In the genomic region with DNA sequence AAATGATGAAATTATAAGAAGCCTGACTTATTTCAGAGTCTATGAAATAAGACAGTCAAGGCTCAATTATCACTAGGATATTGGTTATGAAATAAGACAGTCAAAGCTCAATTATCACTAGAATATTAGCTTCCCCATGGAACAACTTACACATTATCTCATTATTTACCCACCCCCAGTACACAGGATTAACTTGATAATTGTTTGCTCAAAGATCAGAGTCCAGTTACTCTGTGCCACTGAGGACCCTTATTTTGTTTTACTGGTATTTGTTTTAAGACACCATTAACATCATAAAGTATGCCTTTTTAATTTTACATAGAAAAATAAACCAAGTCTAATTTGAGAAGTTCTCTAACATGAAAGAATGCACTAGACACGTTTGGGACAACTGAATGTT, we compare ENCODE assay signal across 23 cellular contexts.
A peak's percentile ranks its signal among the peaks of the same experiment; 100 is the strongest.
DNase-seq lines count a peak whose midpoint lies in the region; ATAC-seq, FAIRE-seq and TF ChIP-seq lines count a peak whose summit lies in the region.
"Had no signal": no experiment of that assay in that cellular context is flagged by ENCODE, and none has a peak within 500 bp of the region (broad histone marks: within the 10 kb centered on the region; RNA-seq: fewer than 3 reads in every experiment).

No MANE protein-coding gene starts in this region.

- WGBS in A549 (ENCODE audit: missing lambda C conversion rate), result 0% methylated on average over 1 of the region's 1 CpG
- WGBS in smooth muscle cell (ENCODE audit: low lambda C conversion rate), result 67% methylated on average over 1 of the region's 1 CpG

- H4K20me1 ChIP-seq in SU-DHL-6 (ENCODE audit: low read depth, low read length) (no peaks in the 10 kb centered on the region), smooth muscle cell (ENCODE audit: low read depth) (no peaks in the 10 kb centered on the region)
- H4K20me1 ChIP-seq: BLaER1 treated with 17β-estradiol and CSF1 and Interleukin-3, amounts not matched to agents 10 nM and 100 nM had no signal

- FAIRE-seq in A549 (lab: Jason Lieb, UNC), result peak; percentile 7
- FAIRE-seq: D721Med, G401.6, GM12892, H54 had no signal

- POLR2A ChIA-PET in A549 (lab: Yijun Ruan, JAX), result no interaction called here

- no peak overlapping the region for H3K4me2 ChIP-seq in A549
- no peak overlapping the region for H3K4me2 ChIP-seq in SU-DHL-6 (ENCODE audit: low read depth, low read length, poor library complexity, severe bottlenecking)
- H3K4me2 ChIP-seq in smooth muscle cell, result no peak overlapping the region
- H3K4me2 ChIP-seq: BLaER1 treated with 17β-estradiol and CSF1 and Interleukin-3, amounts not matched to agents 10 nM and 100 nM had no signal

- no peak for DNase-seq in A549 (ENCODE audit: low read depth in 1 of 2, low spot score in 1 of 2)
- peak; percentile 22 for DNase-seq in HuH-7.5 (ENCODE audit: low spot score)
- DNase-seq in upper lobe of right lung, result no peak
- DNase-seq in T1000 (lab: John Stamatoyannopoulos, UW), result no peak
- no peak for DNase-seq in smooth muscle cell (lab: John Stamatoyannopoulos, UW; ENCODE audit: unreplicated experiment)
- DNase-seq: ACHN; AML-193; BE2C; CD4-positive, alpha-beta T cell; CD8-positive, alpha-beta memory T cell; DMS 273 treated with DMSO at 0.1 percent for 48 hours; DND-41; GOT3; HFFc6 had no signal

- H3K27ac ChIP-seq in 22Rv1 (peak overlapping the region; percentile 50), A549 (no peak overlapping the region), SU-DHL-6 (ENCODE audit: low read depth, low read length) (no peak overlapping the region), upper lobe of right lung (no peak overlapping the region), smooth muscle cell (ENCODE audit: low read depth) (no peak overlapping the region)
- H3K27ac ChIP-seq: BLaER1 treated with 17β-estradiol and CSF1 and Interleukin-3, amounts not matched to agents 10 nM and 100 nM had no signal

- no peaks in the 10 kb centered on the region for H3K9me3 ChIP-seq in A549
- H3K9me3 ChIP-seq in SU-DHL-6 (ENCODE audit: insufficient read depth, low read length), result no peaks in the 10 kb centered on the region
- H3K9me3 ChIP-seq in upper lobe of right lung, result no peaks in the 10 kb centered on the region
- no peaks in the 10 kb centered on the region for H3K9me3 ChIP-seq in smooth muscle cell (replicated peaks; ENCODE audit: low read depth)
- H3K9me3 ChIP-seq: BE2C; BLaER1 treated with 17β-estradiol and CSF1 and Interleukin-3, amounts not matched to agents 10 nM and 100 nM; HAP-1 had no signal

- intact Hi-C loops in upper lobe of right lung (cut with DNase I), result no loop called here

- peak overlapping the region; percentile 53 for H2AFZ ChIP-seq in SU-DHL-6 (ENCODE audit: low read depth, low read length, severe bottlenecking)
- no peak overlapping the region for H2AFZ ChIP-seq in smooth muscle cell (ENCODE audit: low read depth)

- TF ChIP-seq CTCF in 22Rv1 (IDR thresholded peaks at IDR 0.05) (no peak), A549 (IDR thresholded peaks at IDR 0.05) (no peak), SU-DHL-6 (IDR thresholded peaks at IDR 0.05; ENCODE audit: insufficient read depth, low read length, poor library complexity, severe bottlenecking) (no peak), upper lobe of right lung (IDR thresholded peaks at IDR 0.05) (no peak), smooth muscle cell (IDR thresholded peaks at IDR 0.05; ENCODE audit: borderline replicate concordance, insufficient read depth, poor library complexity, severe bottlenecking) (no peak)

- H3K4me3 ChIP-seq in A549 (no peak overlapping the region), SU-DHL-6 (ENCODE audit: insufficient read depth, low read length, poor library complexity, severe bottlenecking) (no peak overlapping the region), upper lobe of right lung (no peak overlapping the region), smooth muscle cell (no peak overlapping the region)
- H3K4me3 ChIP-seq: BLaER1 treated with 17β-estradiol and CSF1 and Interleukin-3, amounts not matched to agents 10 nM and 100 nM; HAP-1 had no signal

- no peak for TF ChIP-seq EP300 in A549 (IDR thresholded peaks at IDR 0.05)

- H3F3A ChIP-seq in SU-DHL-6 (ENCODE audit: insufficient read depth) (no peaks in the 10 kb centered on the region), smooth muscle cell (ENCODE audit: low read depth) (no peaks in the 10 kb centered on the region)

- H3K4me1 ChIP-seq in A549 (no peaks in the 10 kb centered on the region), upper lobe of right lung (no peaks in the 10 kb centered on the region), smooth muscle cell (ENCODE audit: low read depth) (no peaks in the 10 kb centered on the region)
- H3K4me1 ChIP-seq: BE2C, HAP-1 had no signal

- CTCF ChIA-PET in A549 (lab: Yijun Ruan, JAX), result no interaction called here

- no peaks in the 10 kb centered on the region for H3K79me2 ChIP-seq in SU-DHL-6 (ENCODE audit: insufficient read depth, low read length)
- H3K79me2 ChIP-seq in smooth muscle cell (ENCODE audit: low read depth), result no peaks in the 10 kb centered on the region

- TF ChIP-seq RAD21 in A549 (conservative IDR thresholded peaks at IDR 0.05 in 1 of 2, IDR thresholded peaks at IDR 0.05 in 1 of 2), result no peak

- H3K27me3 ChIP-seq in SU-DHL-6 (ENCODE audit: low read length) (no peaks in the 10 kb centered on the region), upper lobe of right lung (no peaks in the 10 kb centered on the region), smooth muscle cell (ENCODE audit: low read depth) (no peaks in the 10 kb centered on the region)
- H3K27me3 ChIP-seq: BE2C; BLaER1 treated with 17β-estradiol and CSF1 and Interleukin-3, amounts not matched to agents 10 nM and 100 nM had no signal

- H3K9ac ChIP-seq in SU-DHL-6 (ENCODE audit: low read length), result no peak overlapping the region
- no peak overlapping the region for H3K9ac ChIP-seq in smooth muscle cell (ENCODE audit: low read depth)
- H3K9ac ChIP-seq: BLaER1 treated with 17β-estradiol and CSF1 and Interleukin-3, amounts not matched to agents 10 nM and 100 nM had no signal

- no peaks in the 10 kb centered on the region for H3K36me3 ChIP-seq in SU-DHL-6 (ENCODE audit: low read length)
- H3K36me3 ChIP-seq in upper lobe of right lung, result no peaks in the 10 kb centered on the region
- H3K36me3 ChIP-seq in smooth muscle cell (ENCODE audit: low read depth), result no peaks in the 10 kb centered on the region
- H3K36me3 ChIP-seq: BE2C; BLaER1 treated with 17β-estradiol and CSF1 and Interleukin-3, amounts not matched to agents 10 nM and 100 nM; HAP-1 had no signal

- no peak for TF ChIP-seq POLR2A in A549 (IDR thresholded peaks at IDR 0.05; ENCODE audit: low read length)

- ATAC-seq in A549, result no peak
- no peak for ATAC-seq in upper lobe of right lung
- ATAC-seq in HG03108 (IDR thresholded peaks at IDR 0.05; ENCODE audit: unreplicated experiment), result no peak

- no peaks in the 10 kb centered on the region; the same call in 1 of the 2 replicates for H3K9me2 ChIP-seq in SU-DHL-6 (replicated peaks; ENCODE audit: insufficient read depth, low read length)

TF ChIP-seq in A549, 52 proteins besides CTCF, POLR2A, EP300 and RAD21 (continues in another document):
- TF ChIP-seq ESRRA (IDR thresholded peaks at IDR 0.05; ENCODE audit: borderline replicate concordance, low read length), result no peak
- no peak for TF ChIP-seq RFX5 (IDR thresholded peaks at IDR 0.05)
- TF ChIP-seq JUNB (IDR thresholded peaks at IDR 0.05), result no peak
- TF ChIP-seq, protein P1, sequence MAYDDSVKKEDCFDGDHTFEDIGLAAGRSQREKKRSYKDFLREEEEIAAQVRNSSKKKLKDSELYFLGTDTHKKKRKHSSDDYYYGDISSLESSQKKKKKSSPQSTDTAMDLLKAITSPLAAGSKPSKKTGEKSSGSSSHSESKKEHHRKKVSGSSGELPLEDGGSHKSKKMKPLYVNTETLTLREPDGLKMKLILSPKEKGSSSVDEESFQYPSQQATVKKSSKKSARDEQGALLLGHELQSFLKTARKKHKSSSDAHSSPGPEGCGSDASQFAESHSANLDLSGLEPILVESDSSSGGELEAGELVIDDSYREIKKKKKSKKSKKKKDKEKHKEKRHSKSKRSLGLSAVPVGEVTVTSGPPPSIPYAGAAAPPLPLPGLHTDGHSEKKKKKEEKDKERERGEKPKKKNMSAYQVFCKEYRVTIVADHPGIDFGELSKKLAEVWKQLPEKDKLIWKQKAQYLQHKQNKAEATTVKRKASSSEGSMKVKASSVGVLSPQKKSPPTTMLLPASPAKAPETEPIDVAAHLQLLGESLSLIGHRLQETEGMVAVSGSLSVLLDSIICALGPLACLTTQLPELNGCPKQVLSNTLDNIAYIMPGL (CRISPR knock-in tag; IDR thresholded peaks at IDR 0.05; ENCODE audit: borderline replicate concordance), result no peak
- no peak for TF ChIP-seq BHLHE40 (IDR thresholded peaks at IDR 0.05; ENCODE audit: low read depth, low read length)
- no peak for TF ChIP-seq EHF (CRISPR knock-in tag; IDR thresholded peaks at IDR 0.05)
- no peak for TF ChIP-seq SREBF2 (IDR thresholded peaks at IDR 0.05)
- TF ChIP-seq, protein P2, sequence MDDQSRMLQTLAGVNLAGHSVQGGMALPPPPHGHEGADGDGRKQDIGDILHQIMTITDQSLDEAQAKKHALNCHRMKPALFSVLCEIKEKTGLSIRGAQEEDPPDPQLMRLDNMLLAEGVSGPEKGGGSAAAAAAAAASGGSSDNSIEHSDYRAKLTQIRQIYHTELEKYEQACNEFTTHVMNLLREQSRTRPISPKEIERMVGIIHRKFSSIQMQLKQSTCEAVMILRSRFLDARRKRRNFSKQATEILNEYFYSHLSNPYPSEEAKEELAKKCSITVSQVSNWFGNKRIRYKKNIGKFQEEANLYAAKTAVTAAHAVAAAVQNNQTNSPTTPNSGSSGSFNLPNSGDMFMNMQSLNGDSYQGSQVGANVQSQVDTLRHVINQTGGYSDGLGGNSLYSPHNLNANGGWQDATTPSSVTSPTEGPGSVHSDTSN (IDR thresholded peaks at IDR 0.05), result no peak
- TF ChIP-seq KDM5A (IDR thresholded peaks at IDR 0.05), result no peak
- TF ChIP-seq RNF2 (IDR thresholded peaks at IDR 0.05; ENCODE audit: borderline replicate concordance, low read depth), result no peak
- TF ChIP-seq CHD2 (IDR thresholded peaks at IDR 0.05; ENCODE audit: low read length, partially characterized antibody), result no peak
- no peak for TF ChIP-seq ZC3H11A (IDR thresholded peaks at IDR 0.05)
- TF ChIP-seq MAZ (IDR thresholded peaks at IDR 0.05; ENCODE audit: borderline replicate concordance, low read depth, low read length), result no peak
- TF ChIP-seq, protein P3, sequence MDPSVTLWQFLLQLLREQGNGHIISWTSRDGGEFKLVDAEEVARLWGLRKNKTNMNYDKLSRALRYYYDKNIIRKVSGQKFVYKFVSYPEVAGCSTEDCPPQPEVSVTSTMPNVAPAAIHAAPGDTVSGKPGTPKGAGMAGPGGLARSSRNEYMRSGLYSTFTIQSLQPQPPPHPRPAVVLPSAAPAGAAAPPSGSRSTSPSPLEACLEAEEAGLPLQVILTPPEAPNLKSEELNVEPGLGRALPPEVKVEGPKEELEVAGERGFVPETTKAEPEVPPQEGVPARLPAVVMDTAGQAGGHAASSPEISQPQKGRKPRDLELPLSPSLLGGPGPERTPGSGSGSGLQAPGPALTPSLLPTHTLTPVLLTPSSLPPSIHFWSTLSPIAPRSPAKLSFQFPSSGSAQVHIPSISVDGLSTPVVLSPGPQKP (IDR thresholded peaks at IDR 0.05; ENCODE audit: low read depth, low read length), result no peak
